8 cellular contexts compared by ENCODE assay signal in genomic region chr6:31493875-31494694, GRCh38. TPM values are rescaled to one million over a fixed set of nuclear protein-coding genes. Genes with fewer than 3 reads are reported as not detected.
DNase-seq lines count a peak whose midpoint lies in the region; ATAC-seq and TF ChIP-seq lines count a peak whose summit lies in the region.

No MANE protein-coding gene starts in this region.

- H3K27ac ChIP-seq in VCaP (no peak overlapping the region), skin epidermis (peak overlapping the region; percentile 6 to 94 (median 75))

- in situ Hi-C loops in T47D (cut with HindIII; ENCODE audit: low pct_unique_long_range_greater_than_20kb, low sequenced_read_pairs) = no loop called here

- no peak for ATAC-seq in HG02884 (IDR thresholded peaks at IDR 0.05; ENCODE audit: unreplicated experiment)

- peak overlapping the region; percentile 45 to 67 (median 60) for H3K4me3 ChIP-seq in skin epidermis

- peak; percentile 92 for TF ChIP-seq CTCF in VCaP (conservative IDR thresholded peaks at IDR 0.05)

- DNase-seq in DMS53 (lab: John Stamatoyannopoulos, UW) (peak; percentile 90), H4 (ENCODE audit: low spot score) (peak; percentile 67), NCI-H1694 (lab: John Stamatoyannopoulos, UW) (peak; percentile 35), T47D (ENCODE audit: low read depth in 1 of 2, low spot score in 1 of 2) (peak; percentile 50 to 88), iPS-NIHi7 (ENCODE audit: extremely low spot score) (peak; percentile 62)

RNA-seq across cellular contexts. Expression of gene MICB, which starts 3.9 kb away (rescaled TPM):
- total RNA-seq in H4 (2014; rRNA removed; shearing (Covaris generic)) = 12.2 and 14.5 TPM in 2 replicates

RNA-seq across cellular contexts. Expression of gene MCCD1, which starts 34.7 kb away (rescaled TPM):
- not detected in 2 replicates for total RNA-seq in H4 (2014; rRNA removed; shearing (Covaris generic))

RNA-seq across cellular contexts. Expression of gene DDX39B, which starts 47.7 kb away (rescaled TPM):
- 580 and 595 TPM in 2 replicates for total RNA-seq in H4 (2014; rRNA removed; shearing (Covaris generic))

RNA-seq across cellular contexts. Expression of gene ATP6V1G2, which starts 52.3 kb away (rescaled TPM):
- 0.60 TPM in 1 of 2 replicates, not detected in the other for total RNA-seq in H4 (2014; rRNA removed; shearing (Covaris generic))

RNA-seq across cellular contexts. Expression of gene NFKBIL1, which starts 53.3 kb away (rescaled TPM):
- total RNA-seq in H4 (2014; rRNA removed; shearing (Covaris generic)) = 12.9 and 13.6 TPM in 2 replicates

Comparison
In these comparisons a context has a peak if more than half of its experiments do, and no peak if none do; other contexts are left out.
1. DNase-seq: peak in every context shown above with its lines; median percentile 90 in DMS53; 69 in T47D; 67 in H4; 62 in iPS-NIHi7; 35 in NCI-H1694.